22 cellular contexts compared by ENCODE assay signal in the genomic region with DNA sequence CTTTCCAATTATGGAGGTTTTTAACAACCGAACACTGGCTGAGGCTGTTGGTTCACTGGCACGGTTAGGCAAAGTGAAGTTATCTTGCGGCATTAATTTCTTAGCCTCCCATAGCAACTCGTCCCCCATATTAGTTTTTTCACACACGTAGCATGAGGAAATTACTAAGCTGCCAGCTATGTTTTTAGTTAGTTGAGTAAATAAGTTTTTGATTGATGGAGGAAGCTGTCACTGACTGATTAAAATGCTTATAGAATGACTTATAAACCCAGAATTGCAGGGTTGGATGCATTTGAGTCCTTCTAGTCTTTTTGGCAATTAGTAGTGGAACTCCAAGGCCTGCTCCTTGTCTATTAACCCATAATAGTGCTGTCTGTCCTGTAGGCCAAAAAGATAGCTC.
DNase-seq lines count a peak whose midpoint lies in the region; ATAC-seq, FAIRE-seq and TF ChIP-seq lines count a peak whose summit lies in the region.
"Had no signal": no experiment of that assay in that cellular context is flagged by ENCODE, and none has a peak within 500 bp of the region (broad histone marks: within the 10 kb centered on the region; RNA-seq: fewer than 3 reads in every experiment).

No MANE protein-coding gene starts in this region.

- ATAC-seq in K562 = no peak
- no peak for ATAC-seq in HG03432 (IDR thresholded peaks at IDR 0.05; ENCODE audit: unreplicated experiment)
- ATAC-seq in GM18511 (IDR thresholded peaks at IDR 0.05; ENCODE audit: unreplicated experiment) = no peak

- H3K79me2 ChIP-seq in K562 (ENCODE audit: control insufficient read depth, insufficient read depth, low read length) = no peaks in the 10 kb centered on the region

- no peak overlapping the region for H3K27ac ChIP-seq in K562 (ENCODE audit: extremely low read depth, low read depth, low read length)
- H3K27ac ChIP-seq: GM23248 had no signal

- TF ChIP-seq POLR2A in K562 (conservative IDR thresholded peaks at IDR 0.05) (no peak), GM12891 (IDR thresholded peaks at IDR 0.05; ENCODE audit: low read depth, low read length) (no peak)

- no peak for TF ChIP-seq CTCF in K562 (IDR thresholded peaks at IDR 0.05 in 2 of 3, conservative IDR thresholded peaks at IDR 0.05 in 1 of 3; ENCODE audit: insufficient read depth in 2 of 3, low read depth in 1 of 3, low read length in 3 of 3)

- POLR2A ChIA-PET in K562 (lab: Yijun Ruan, JAX) = no interaction called here

- H3K4me3 ChIP-seq in K562 = no peak overlapping the region
- H3K4me3 ChIP-seq: GM23248 had no signal

- in situ Hi-C loops in K562 (cut with MboI) = no loop called here

- H2AFZ ChIP-seq in K562 (ENCODE audit: low read depth, low read length) = no peak overlapping the region
- H2AFZ ChIP-seq: GM23248 had no signal

- H3K9me3 ChIP-seq in K562 (replicated peaks; ENCODE audit: control insufficient read depth, insufficient read depth, low read depth, low read length) = no peaks in the 10 kb centered on the region

- DNase-seq in M059J (ENCODE audit: low read depth) (peak; percentile 5), K562 (ENCODE audit: extremely low read depth in 1 of 4, low spot score in 3 of 4) (no peak), glomerular endothelial cell (ENCODE audit: extremely low read depth, low read depth, low spot score) (peak; percentile 5), pulmonary artery endothelial cell (ENCODE audit: low read depth, low spot score) (peak; percentile 13), islet precursor cell (no peak), GM12891 (ENCODE audit: insufficient read length, low spot score) (no peak)
- DNase-seq: 8988T; C1 segment of cervical spinal cord; Calu3; CD4-positive, alpha-beta memory T cell; COR-L47; DMS53; DMS79 treated with DMSO at 0.1 percent for 48 hours; GF-D8; GM23248; H7; HCEC 1CT had no signal

- no peak for TF ChIP-seq RAD21 in K562 (CRISPR knock-in tag; conservative IDR thresholded peaks at IDR 0.05 in 1 of 2, IDR thresholded peaks at IDR 0.05 in 1 of 2)

- H4K20me1 ChIP-seq in K562 (replicated peaks; ENCODE audit: control insufficient read depth, insufficient read depth, low read length) = no peaks in the 10 kb centered on the region

- no peaks in the 10 kb centered on the region for H3K4me1 ChIP-seq in K562 (replicated peaks in 1 of 2; ENCODE audit: control insufficient read depth in 2 of 2, insufficient read depth in 2 of 2, low read length in 2 of 2)

- no peaks in the 10 kb centered on the region for H3K9me1 ChIP-seq in K562 (ENCODE audit: control insufficient read depth, insufficient read depth, low read length)

- no TSS peak for BruUV-seq in K562 (replicated peaks; lab: Mats Ljungman, UMichigan)

- CTCF ChIA-PET in K562 (lab: Yijun Ruan, JAX; ENCODE audit: low intra/inter-chr PET ratio) = no interaction called here

- H3K27me3 ChIP-seq in K562 (ENCODE audit: control insufficient read depth in 2 of 2, insufficient read depth in 2 of 2, low read length in 2 of 2) = no peaks in the 10 kb centered on the region

- FAIRE-seq in K562 (lab: Jason Lieb, UNC) (no peak), GM12891 (lab: Jason Lieb, UNC) (no peak)
- FAIRE-seq: GM12892, GM19239, H1 had no signal

- no peak overlapping the region for H3K4me2 ChIP-seq in K562 (ENCODE audit: insufficient read depth, low read length)

- no peak for TF ChIP-seq EP300 in K562 (IDR thresholded peaks at IDR 0.05; ENCODE audit: low read length)

- intact Hi-C loops in K562 (cut with micrococcal nuclease) = no loop called here

- 35% methylated on average over 5 of the region's 5 CpGs for WGBS in K562 (ENCODE audit: insufficient coverage, low coverage, missing lambda C conversion rate)

- H3K36me3 ChIP-seq in K562 (ENCODE audit: control insufficient read depth, insufficient read depth, low read length) = no peaks in the 10 kb centered on the region

- no peak overlapping the region for H3K9ac ChIP-seq in K562 (ENCODE audit: insufficient read depth in 1 of 2, low read depth in 2 of 2, low read length in 2 of 2)
- H3K9ac ChIP-seq: GM23248 had no signal

TF ChIP-seq in K562, 482 proteins besides CTCF, POLR2A, EP300 and RAD21:
- TF ChIP-seq KAT7 (CRISPR knock-in tag; IDR thresholded peaks at IDR 0.05; ENCODE audit: borderline replicate concordance) (no peak), HLTF (IDR thresholded peaks at IDR 0.05) (no peak), MEIS2 (IDR thresholded peaks at IDR 0.05; ENCODE audit: partially characterized antibody) (peak; percentile 9)

TF ChIP-seq in GM12891, 5 proteins besides CTCF, POLR2A, EP300 and RAD21:
- TF ChIP-seq POLR2AphosphoS5 (IDR thresholded peaks at IDR 0.05; ENCODE audit: low read depth, low read length) = no peak
- TF ChIP-seq TAF1 (IDR thresholded peaks at IDR 0.05; ENCODE audit: low read depth, low read length) = no peak
- TF ChIP-seq PAX5 (IDR thresholded peaks at IDR 0.05; ENCODE audit: insufficient read depth, low read length, severe bottlenecking) = no peak
- no peak for TF ChIP-seq SPI1 (IDR thresholded peaks at IDR 0.05; ENCODE audit: low read depth, low read length)
- TF ChIP-seq POU2F2 (IDR thresholded peaks at IDR 0.05; ENCODE audit: low read depth, low read length) = no peak

Comparison
In these comparisons a context has a peak if more than half of its experiments do, and no peak if none do; other contexts are left out.
1. DNase-seq: peak in M059J (single experiment), glomerular endothelial cell (single experiment) and pulmonary artery endothelial cell (single experiment); none in K562 (0 of 4), islet precursor cell (single experiment) and GM12891 (single experiment).